ENCODE assay signal across 35 cellular contexts in the genomic region with DNA sequence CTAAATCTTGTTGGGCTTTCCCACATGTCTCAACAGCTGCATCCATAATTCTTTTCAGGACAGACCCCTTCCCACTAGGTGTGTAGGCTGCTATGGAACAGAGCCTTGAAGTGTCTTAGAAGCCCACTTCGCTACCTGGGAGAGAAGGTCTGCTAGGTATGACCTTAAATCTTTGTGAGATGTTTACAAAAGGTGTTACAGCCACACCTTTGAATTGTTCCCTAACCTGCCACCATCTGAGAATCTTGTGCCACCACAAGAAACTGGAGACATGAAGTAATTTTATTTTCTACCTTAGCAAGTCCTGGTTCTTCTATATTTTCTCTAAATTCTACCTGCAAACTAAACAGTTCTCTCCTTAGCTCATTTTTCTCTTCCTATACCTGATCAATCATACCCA.
A peak's percentile ranks its signal among the peaks of the same experiment; 100 is the strongest.
DNase-seq lines count a peak whose midpoint lies in the region; ATAC-seq and TF ChIP-seq lines count a peak whose summit lies in the region.
"Had no signal": no experiment of that assay in that cellular context is flagged by ENCODE, and none has a peak within 500 bp of the region (broad histone marks: within the 10 kb centered on the region; RNA-seq: fewer than 3 reads in every experiment).

No MANE protein-coding gene starts in this region.

- no peaks in the 10 kb centered on the region for H3K9me2 ChIP-seq in SK-N-SH

- no peak overlapping the region for H3K4me3 Mint-ChIP-seq in IgD-negative memory B cell
- H3K4me3 Mint-ChIP-seq in activated T-helper 17 cell treated with anti-CD3 and anti-CD28 coated beads, Interleukin-2, amount 50 U/mL, for 72 hours = no peak overlapping the region
- H3K4me3 Mint-ChIP-seq: B cell; CD14-positive monocyte; CD4-positive, alpha-beta T cell; CD4-positive, CD25-positive, alpha-beta regulatory T cell; CD8-positive, alpha-beta memory T cell; CD8-positive, alpha-beta T cell had no signal

- no peak for ATAC-seq in activated T-helper 17 cell treated with anti-CD3 and anti-CD28 coated beads, Interleukin-2, amount 50 U/mL, for 72 hours (replicated peaks)
- ATAC-seq in left colon (peak; percentile 84), mucosa of descending colon (peak; percentile 55), HG03280 (IDR thresholded peaks at IDR 0.05; ENCODE audit: unreplicated experiment) (no peak)
- ATAC-seq: A549; CD8-positive, alpha-beta T cell had no signal

- intact Hi-C loops in left colon (cut with DNase I, micrococcal nuclease) (no loop called here), mucosa of descending colon (cut with DNase I, micrococcal nuclease) (no loop called here)

- no peaks in the 10 kb centered on the region for H3K27me3 Mint-ChIP-seq in IgD-negative memory B cell
- no peaks in the 10 kb centered on the region for H3K27me3 Mint-ChIP-seq in activated T-helper 17 cell treated with anti-CD3 and anti-CD28 coated beads, Interleukin-2, amount 50 U/mL, for 72 hours
- H3K27me3 Mint-ChIP-seq: B cell; CD4-positive, alpha-beta memory T cell; CD4-positive, alpha-beta T cell; CD4-positive, CD25-positive, alpha-beta regulatory T cell; CD8-positive, alpha-beta memory T cell had no signal

- 100% methylated on average over 1 of the region's 1 CpG for WGBS in SK-N-SH (ENCODE audit: low lambda C conversion rate)

- no peaks in the 10 kb centered on the region for H3K27me3 ChIP-seq in SK-N-SH (ENCODE audit: insufficient read depth)
- H3K27me3 ChIP-seq: BE2C; BLaER1; BLaER1 treated with 17β-estradiol and CSF1 and Interleukin-3, amounts not matched to agents 10 nM and 100 nM had no signal

- H2AFZ ChIP-seq in SK-N-SH (ENCODE audit: low read depth) = no peak overlapping the region

- H3K4me1 Mint-ChIP-seq in IgD-negative memory B cell = peaks cover 0 to 4% (median 0%) of the 10 kb centered on the region in 3 donors
- H3K4me1 Mint-ChIP-seq in activated T-helper 17 cell treated with anti-CD3 and anti-CD28 coated beads, Interleukin-2, amount 50 U/mL, for 72 hours = no peaks in the 10 kb centered on the region
- H3K4me1 Mint-ChIP-seq: B cell; CD14-positive monocyte; CD4-positive, alpha-beta memory T cell had no signal

- no peaks in the 10 kb centered on the region for H3K4me1 ChIP-seq in mucosa of descending colon (ENCODE audit: low read depth)
- H3K4me1 ChIP-seq in SK-N-SH (ENCODE audit: control insufficient read depth in 1 of 2, insufficient read depth in 2 of 2, low read depth in 1 of 2, low read length in 1 of 2) = no peaks in the 10 kb centered on the region
- H3K4me1 ChIP-seq: A549; BE2C; BLaER1; BLaER1 treated with 17β-estradiol and CSF1 and Interleukin-3, amounts not matched to agents 10 nM and 100 nM; Caco-2 had no signal

- peaks cover 5% of the 10 kb centered on the region for H3K36me3 Mint-ChIP-seq in IgD-negative memory B cell
- H3K36me3 Mint-ChIP-seq in activated T-helper 17 cell treated with anti-CD3 and anti-CD28 coated beads, Interleukin-2, amount 50 U/mL, for 72 hours (ENCODE audit: low read depth) = no peaks in the 10 kb centered on the region

- DNase-seq in left colon (no peak), mucosa of descending colon (no peak), SK-N-SH (no peak), NCI-H446 treated with DMSO at 0.1 percent for 48 hours (lab: John Stamatoyannopoulos, UW) (no peak)
- DNase-seq in activated naive CD4-positive, alpha-beta T cell treated with anti-CD3 and anti-CD28 coated beads, Interleukin-2, amount 50 U/mL, for 16 hours = no peak
- DNase-seq: 8988T; ACHN; AML-193; BE2C; C1 segment of cervical spinal cord; Caco-2; Calu3; CD4-positive, alpha-beta memory T cell; CD4-positive, alpha-beta T cell; CD4-positive, CD25-positive, alpha-beta regulatory T cell; CD8-positive, alpha-beta memory T cell; CD8-positive, alpha-beta T cell; COR-L47; DMS 273 treated with DMSO at 0.1 percent for 48 hours; DMS153; DMS53; DMS79; DMS79 treated with DMSO at 0.1 percent for 48 hours; DND-41; EL had no signal

- H3K9me3 Mint-ChIP-seq in IgD-negative memory B cell = no peaks in the 10 kb centered on the region
- no peaks in the 10 kb centered on the region for H3K9me3 Mint-ChIP-seq in activated T-helper 17 cell treated with anti-CD3 and anti-CD28 coated beads, Interleukin-2, amount 50 U/mL, for 72 hours
- H3K9me3 Mint-ChIP-seq: CD14-positive monocyte; CD4-positive, alpha-beta T cell; CD8-positive, alpha-beta memory T cell; CD8-positive, alpha-beta T cell had no signal

- H3K4me2 ChIP-seq in SK-N-SH = no peak overlapping the region
- H3K4me2 ChIP-seq: A549; BLaER1; BLaER1 treated with 17β-estradiol and CSF1 and Interleukin-3, amounts not matched to agents 10 nM and 100 nM had no signal

- H3F3A ChIP-seq in SK-N-SH (replicated peaks; ENCODE audit: insufficient read depth) = no peaks in the 10 kb centered on the region

- peak overlapping the region in 2 of 3 donors; percentile 11 to 17 for H3K27ac Mint-ChIP-seq in IgD-negative memory B cell
- peak overlapping the region; percentile 8 for H3K27ac Mint-ChIP-seq in activated T-helper 17 cell treated with anti-CD3 and anti-CD28 coated beads, Interleukin-2, amount 50 U/mL, for 72 hours
- H3K27ac Mint-ChIP-seq: B cell; CD4-positive, alpha-beta memory T cell; CD4-positive, alpha-beta T cell; CD4-positive, CD25-positive, alpha-beta regulatory T cell; CD8-positive, alpha-beta T cell had no signal

- POLR2A ChIA-PET in SK-N-SH (lab: Yijun Ruan, JAX) = no interaction called here

- H3K9me3 ChIP-seq in mucosa of descending colon (no peaks in the 10 kb centered on the region), SK-N-SH (no peaks in the 10 kb centered on the region)
- H3K9me3 ChIP-seq: A549; BE2C; BLaER1; BLaER1 treated with 17β-estradiol and CSF1 and Interleukin-3, amounts not matched to agents 10 nM and 100 nM; Caco-2 had no signal

- TF ChIP-seq RAD21 in SK-N-SH (IDR thresholded peaks at IDR 0.05; ENCODE audit: low read length) = no peak

- H3K27ac ChIP-seq in SK-N-SH (ENCODE audit: low read depth in 2 of 2, low read length in 1 of 2) = no peak overlapping the region
- H3K27ac ChIP-seq: 22Rv1; A549; BLaER1; BLaER1 treated with 17β-estradiol and CSF1 and Interleukin-3, amounts not matched to agents 10 nM and 100 nM; C4-2B had no signal

- H3K4me3 ChIP-seq in mucosa of descending colon (no peak overlapping the region), SK-N-SH (ENCODE audit: low read depth in 2 of 2, low read length in 1 of 2) (no peak overlapping the region)
- H3K4me3 ChIP-seq: A549; BLaER1; BLaER1 treated with 17β-estradiol and CSF1 and Interleukin-3, amounts not matched to agents 10 nM and 100 nM had no signal

- TF ChIP-seq CTCF in mucosa of descending colon (IDR thresholded peaks at IDR 0.05) = no peak
- no peak for TF ChIP-seq CTCF in SK-N-SH (IDR thresholded peaks at IDR 0.05)

- no peak for TF ChIP-seq EP300 in SK-N-SH (IDR thresholded peaks at IDR 0.05; ENCODE audit: borderline replicate concordance in 1 of 2, low read depth in 1 of 2, low read length in 1 of 2)

- CTCF ChIA-PET in SK-N-SH (lab: Yijun Ruan, JAX) = no interaction called here

- no peak overlapping the region for H3K9ac ChIP-seq in SK-N-SH
- H3K9ac ChIP-seq: BLaER1; BLaER1 treated with 17β-estradiol and CSF1 and Interleukin-3, amounts not matched to agents 10 nM and 100 nM had no signal

- H3K79me2 ChIP-seq in SK-N-SH (ENCODE audit: insufficient read depth) = no peaks in the 10 kb centered on the region

- H3K36me3 ChIP-seq in mucosa of descending colon (ENCODE audit: low read depth) = no peaks in the 10 kb centered on the region
- H3K36me3 ChIP-seq in SK-N-SH (replicated peaks in 1 of 2; ENCODE audit: control insufficient read depth in 1 of 2, insufficient read depth in 2 of 2, low read length in 1 of 2) = peaks cover 3 to 5% of the 10 kb centered on the region in 2 experiments
- H3K36me3 ChIP-seq: BE2C had no signal

- H4K20me1 ChIP-seq in SK-N-SH (ENCODE audit: insufficient read depth) = no peaks in the 10 kb centered on the region
- H4K20me1 ChIP-seq: BLaER1; BLaER1 treated with 17β-estradiol and CSF1 and Interleukin-3, amounts not matched to agents 10 nM and 100 nM had no signal

TF ChIP-seq in SK-N-SH, 30 proteins besides CTCF, POLR2A, EP300 and RAD21 (continues in another document):
- TF ChIP-seq JUND (IDR thresholded peaks at IDR 0.05) (no peak), RCOR1 (IDR thresholded peaks at IDR 0.05; ENCODE audit: low read length) (no peak), GABPA (IDR thresholded peaks at IDR 0.05; ENCODE audit: low read depth) (no peak)
- TF ChIP-seq, protein P1, sequence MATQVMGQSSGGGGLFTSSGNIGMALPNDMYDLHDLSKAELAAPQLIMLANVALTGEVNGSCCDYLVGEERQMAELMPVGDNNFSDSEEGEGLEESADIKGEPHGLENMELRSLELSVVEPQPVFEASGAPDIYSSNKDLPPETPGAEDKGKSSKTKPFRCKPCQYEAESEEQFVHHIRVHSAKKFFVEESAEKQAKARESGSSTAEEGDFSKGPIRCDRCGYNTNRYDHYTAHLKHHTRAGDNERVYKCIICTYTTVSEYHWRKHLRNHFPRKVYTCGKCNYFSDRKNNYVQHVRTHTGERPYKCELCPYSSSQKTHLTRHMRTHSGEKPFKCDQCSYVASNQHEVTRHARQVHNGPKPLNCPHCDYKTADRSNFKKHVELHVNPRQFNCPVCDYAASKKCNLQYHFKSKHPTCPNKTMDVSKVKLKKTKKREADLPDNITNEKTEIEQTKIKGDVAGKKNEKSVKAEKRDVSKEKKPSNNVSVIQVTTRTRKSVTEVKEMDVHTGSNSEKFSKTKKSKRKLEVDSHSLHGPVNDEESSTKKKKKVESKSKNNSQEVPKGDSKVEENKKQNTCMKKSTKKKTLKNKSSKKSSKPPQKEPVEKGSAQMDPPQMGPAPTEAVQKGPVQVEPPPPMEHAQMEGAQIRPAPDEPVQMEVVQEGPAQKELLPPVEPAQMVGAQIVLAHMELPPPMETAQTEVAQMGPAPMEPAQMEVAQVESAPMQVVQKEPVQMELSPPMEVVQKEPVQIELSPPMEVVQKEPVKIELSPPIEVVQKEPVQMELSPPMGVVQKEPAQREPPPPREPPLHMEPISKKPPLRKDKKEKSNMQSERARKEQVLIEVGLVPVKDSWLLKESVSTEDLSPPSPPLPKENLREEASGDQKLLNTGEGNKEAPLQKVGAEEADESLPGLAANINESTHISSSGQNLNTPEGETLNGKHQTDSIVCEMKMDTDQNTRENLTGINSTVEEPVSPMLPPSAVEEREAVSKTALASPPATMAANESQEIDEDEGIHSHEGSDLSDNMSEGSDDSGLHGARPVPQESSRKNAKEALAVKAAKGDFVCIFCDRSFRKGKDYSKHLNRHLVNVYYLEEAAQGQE (IDR thresholded peaks at IDR 0.05; ENCODE audit: low read depth, low read length) = no peak

Comparison
In these comparisons a context has a peak if more than half of its experiments do, and no peak if none do; other contexts are left out.
1. ATAC-seq: peak in left colon (single experiment) and mucosa of descending colon (single experiment); none in activated T-helper 17 cell treated with anti-CD3 and anti-CD28 coated beads, Interleukin-2, amount 50 U/mL, for 72 hours (single experiment) and HG03280 (single experiment).